ENCODE assay signal across 17 cellular contexts in genomic region chr10:109696981-109697775, GRCh38.
DNase-seq lines count a peak whose midpoint lies in the region; ATAC-seq, FAIRE-seq and TF ChIP-seq lines count a peak whose summit lies in the region.
"Had no signal": no experiment of that assay in that cellular context is flagged by ENCODE, and none has a peak within 500 bp of the region (broad histone marks: within the 10 kb centered on the region; RNA-seq: fewer than 3 reads in every experiment).

No MANE protein-coding gene starts in this region.

- DNase-seq in GM12878 (ENCODE audit: low read depth, low spot score), result no peak
- DNase-seq in pancreas, result peak in 3 of 6 donors; percentile 17 to 34 (median 30)
- DNase-seq in urothelium cell line (ENCODE audit: low spot score), result no peak
- DNase-seq in A673 (ENCODE audit: low spot score), result no peak
- DNase-seq in middle frontal gyrus (ENCODE audit: extremely low spot score, low spot score), result no peak
- DNase-seq in GM23338 (ENCODE audit: low spot score), result no peak
- DNase-seq: BE2C; Calu3; CD4-positive, alpha-beta T cell; DMS79 treated with DMSO at 0.1 percent for 48 hours; GM23248; NCI-H1436; NCI-H2029; NCI-H510A treated with DMSO at 0.1 percent for 48 hours; PC-9 had no signal

- ATAC-seq in GM12878 (peak; percentile 20; the same call in 2 of the 3 replicates), pancreas (peak; percentile 27 to 85 (median 70)), GM23338 (no peak)
- ATAC-seq: K562 had no signal

- no peaks in the 10 kb centered on the region for H3F3A ChIP-seq in GM23338 (replicated peaks; ENCODE audit: low read depth)

- BruUV-seq in GM12878 (replicated peaks; lab: Mats Ljungman, UMichigan) (no TSS peak), A673 (replicated peaks; lab: Mats Ljungman, UMichigan) (no TSS peak)

- peaks cover 53% of the 10 kb centered on the region for H3K4me1 ChIP-seq in KMS-11 (ENCODE audit: low read depth, poor library complexity, severe bottlenecking)
- no peaks in the 10 kb centered on the region for H3K4me1 ChIP-seq in GM12878 (ENCODE audit: control insufficient read depth, insufficient read depth, low read length)
- H3K4me1 ChIP-seq in pancreas, result peaks cover 0 to 6% (median 0%) of the 10 kb centered on the region in 3 donors
- no peaks in the 10 kb centered on the region for H3K4me1 ChIP-seq in A673 (ENCODE audit: insufficient read depth, low read length, poor library complexity, severe bottlenecking)
- no peaks in the 10 kb centered on the region for H3K4me1 ChIP-seq in GM23338 (ENCODE audit: insufficient read depth)
- H3K4me1 ChIP-seq: BE2C had no signal

- H2AFZ ChIP-seq in KMS-11 (ENCODE audit: low read depth), result 0 out of 2 replicates have a peak overlapping the region, but pooled peaks have one; percentile 42
- no peak overlapping the region for H2AFZ ChIP-seq in GM12878 (ENCODE audit: control insufficient read depth, low read depth, low read length)
- no peak overlapping the region for H2AFZ ChIP-seq in GM23338
- H2AFZ ChIP-seq: GM23248, PC-9 had no signal

- H3K27ac Mint-ChIP-seq in GM23338, result no peak overlapping the region
- H3K27ac Mint-ChIP-seq: CD4-positive, alpha-beta T cell had no signal

- TF ChIP-seq CTCF in KMS-11 (conservative IDR thresholded peaks at IDR 0.05; ENCODE audit: low read depth, low read length) (no peak), GM12878 (IDR thresholded peaks at IDR 0.05 in 2 of 3, conservative IDR thresholded peaks at IDR 0.05 in 1 of 3; ENCODE audit: control insufficient read depth in 2 of 3, extremely low read depth in 1 of 3, insufficient read depth in 1 of 3, low read depth in 3 of 3, low read length in 3 of 3) (no peak), pancreas (IDR thresholded peaks at IDR 0.05) (no peak), A673 (conservative IDR thresholded peaks at IDR 0.05; ENCODE audit: low read depth, low read length) (no peak), GM23338 (conservative IDR thresholded peaks at IDR 0.05; ENCODE audit: low read depth in 2 of 2) (no peak)

- no peaks in the 10 kb centered on the region; the same call in 1 of the 2 replicates for H3K9me2 ChIP-seq in GM23338 (ENCODE audit: insufficient read depth)

- no peak overlapping the region for H3K4me3 Mint-ChIP-seq in GM23338
- H3K4me3 Mint-ChIP-seq: CD4-positive, alpha-beta T cell had no signal

- CTCF ChIA-PET in GM12878 (lab: Yijun Ruan, JAX) (no interaction called here), A673 (lab: Charles Lee) (no interaction called here)

- TF ChIP-seq EP300 in GM12878 (IDR thresholded peaks at IDR 0.05; ENCODE audit: borderline replicate concordance in 1 of 2, control insufficient read depth in 1 of 2, low read depth in 2 of 2, low read length in 2 of 2), result no peak

- H3K27me3 ChIP-seq in KMS-11 (ENCODE audit: insufficient read depth, low read depth) (no peaks in the 10 kb centered on the region), GM12878 (replicated peaks in 1 of 2; ENCODE audit: control insufficient read depth in 2 of 2, insufficient read depth in 2 of 2, low read length in 1 of 2) (no peaks in the 10 kb centered on the region), pancreas (no peaks in the 10 kb centered on the region), A673 (replicated peaks; ENCODE audit: insufficient read depth, low read depth, low read length, poor library complexity) (no peaks in the 10 kb centered on the region), GM23338 (ENCODE audit: insufficient read depth) (no peaks in the 10 kb centered on the region)
- H3K27me3 ChIP-seq: BE2C had no signal

- peak overlapping the region; percentile 42; the same call in 1 of the 2 replicates for H3K9ac ChIP-seq in KMS-11
- no peak overlapping the region for H3K9ac ChIP-seq in GM12878 (ENCODE audit: control insufficient read depth, insufficient read depth, low read length)
- H3K9ac ChIP-seq: GM23248 had no signal

- SMC1A ChIA-PET in GM12878 (lab: Charles Lee; ENCODE audit: uncharacterized antibody, unreplicated experiment), result interaction anchor here (0.7 kb wide), 1 partner anchor 57 kb away, joined by 3 read pairs; no protein-coding TSS in a partner anchor

- H3K36me3 Mint-ChIP-seq in GM23338 (ENCODE audit: low read depth), result no peaks in the 10 kb centered on the region

- peaks cover 4% of the 10 kb centered on the region for H3K27me3 Mint-ChIP-seq in GM23338 (ENCODE audit: insufficient read depth, low read depth, poor library complexity)

- H4K20me1 ChIP-seq in KMS-11 (ENCODE audit: insufficient read depth) (no peaks in the 10 kb centered on the region), GM12878 (ENCODE audit: control insufficient read depth, insufficient read depth) (no peaks in the 10 kb centered on the region), GM23338 (replicated peaks; ENCODE audit: insufficient read depth) (no peaks in the 10 kb centered on the region)

- intact Hi-C loops in GM12878 (cut with micrococcal nuclease; ENCODE audit: unreplicated experiment), result no loop called here
- intact Hi-C loops in pancreas (cut with DNase I), result no loop called here
- intact Hi-C loops in A673 (cut with micrococcal nuclease; ENCODE audit: unreplicated experiment), result no loop called here

- RAD21 ChIA-PET in GM12878 (lab: Charles Lee; ENCODE audit: unreplicated experiment), result no interaction called here

- H3K4me1 Mint-ChIP-seq in GM23338, result no peaks in the 10 kb centered on the region

- no peaks in the 10 kb centered on the region for H3K79me2 ChIP-seq in KMS-11 (ENCODE audit: insufficient read depth, low read depth)
- H3K79me2 ChIP-seq in GM12878 (ENCODE audit: control insufficient read depth, insufficient read depth, low read length), result no peaks in the 10 kb centered on the region
- no peaks in the 10 kb centered on the region for H3K79me2 ChIP-seq in GM23338 (replicated peaks; ENCODE audit: insufficient read depth)

- FAIRE-seq in GM12878 (lab: Jason Lieb, UNC) (no peak), pancreas (lab: Jason Lieb, UNC) (no peak), urothelium cell line (lab: Jason Lieb, UNC) (peak; percentile 89)
- FAIRE-seq: K562 had no signal

- no peak for TF ChIP-seq RAD21 in GM12878 (IDR thresholded peaks at IDR 0.05; ENCODE audit: insufficient read depth, low read depth, low read length)

- H3K4me2 ChIP-seq in KMS-11 (peak overlapping the region; percentile 44), GM12878 (ENCODE audit: control insufficient read depth, insufficient read depth) (no peak overlapping the region), GM23338 (no peak overlapping the region)
- H3K4me2 ChIP-seq: PC-9 had no signal

- H3K27ac ChIP-seq in KMS-11 (peak overlapping the region; percentile 76), GM12878 (ENCODE audit: control insufficient read depth, insufficient read depth) (no peak overlapping the region), pancreas (no peak overlapping the region), A673 (ENCODE audit: low read depth, low read length, poor library complexity, severe bottlenecking) (no peak overlapping the region), GM23338 (ENCODE audit: low read depth) (no peak overlapping the region)
- H3K27ac ChIP-seq: GM23248, PC-9 had no signal

- H3K36me3 ChIP-seq in KMS-11 (ENCODE audit: insufficient read depth), result no peaks in the 10 kb centered on the region
- H3K36me3 ChIP-seq in GM12878 (ENCODE audit: control insufficient read depth in 2 of 2, insufficient read depth in 2 of 2, low read length in 1 of 2), result no peaks in the 10 kb centered on the region
- no peaks in the 10 kb centered on the region for H3K36me3 ChIP-seq in pancreas
- H3K36me3 ChIP-seq in A673 (ENCODE audit: insufficient read depth, low read length, poor library complexity, severe bottlenecking), result no peaks in the 10 kb centered on the region
- H3K36me3 ChIP-seq in GM23338 (ENCODE audit: insufficient read depth), result no peaks in the 10 kb centered on the region
- H3K36me3 ChIP-seq: BE2C had no signal

- H3K4me3 ChIP-seq in KMS-11 (IDR thresholded peaks at IDR 0.05; ENCODE audit: insufficient read depth, low read depth, low read length), result no peak overlapping the region
- H3K4me3 ChIP-seq in GM12878, result no peak overlapping the region
- no peak overlapping the region for H3K4me3 ChIP-seq in pancreas
- H3K4me3 ChIP-seq in A673 (ENCODE audit: low read depth, low read length, poor library complexity, severe bottlenecking), result no peak overlapping the region
- no peak overlapping the region for H3K4me3 ChIP-seq in GM23338
- H3K4me3 ChIP-seq: GM23248, K562, PC-9 had no signal

- H3K9me3 ChIP-seq in GM12878 (replicated peaks; ENCODE audit: control insufficient read depth, insufficient read depth, low read length) (no peaks in the 10 kb centered on the region), pancreas (no peaks in the 10 kb centered on the region), A673 (ENCODE audit: low read depth, low read length, poor library complexity, severe bottlenecking) (no peaks in the 10 kb centered on the region)
- H3K9me3 ChIP-seq: BE2C had no signal

- POLR2A ChIA-PET in GM12878 (lab: Charles Lee), result interaction anchor here (0.5 kb wide), 1 partner anchor 15 kb away, joined by 4 read pairs; no protein-coding TSS in a partner anchor
- POLR2A ChIA-PET in A673 (lab: Charles Lee; ENCODE audit: low non-redundant PET), result no interaction called here

- in situ Hi-C loops in GM12878 (cut with MboI), result no loop called here

- WGBS in GM12878 (ENCODE audit: insufficient coverage, insufficient replicate concordance, low lambda C conversion rate, missing lambda C conversion rate), result 1% methylated on average over 5 of the region's 5 CpGs
- 79 to 88% methylated on average over 5 of the region's 5 CpGs for WGBS in pancreas, 2 donors

- no peaks in the 10 kb centered on the region; the same call in 2 of the 3 replicates for H3K9me3 Mint-ChIP-seq in GM23338
- H3K9me3 Mint-ChIP-seq: CD4-positive, alpha-beta T cell had no signal

- no peak for TF ChIP-seq POLR2A in GM12878 (IDR thresholded peaks at IDR 0.05; ENCODE audit: low read depth, low read length)

TF ChIP-seq in GM12878, 131 proteins besides CTCF, POLR2A, EP300 and RAD21 (continues in another document):
- TF ChIP-seq NFXL1 (IDR thresholded peaks at IDR 0.05; ENCODE audit: borderline replicate concordance), result no peak
- no peak for TF ChIP-seq JUND (IDR thresholded peaks at IDR 0.05; ENCODE audit: low read depth, low read length)
- no peak for TF ChIP-seq ETV6 (conservative IDR thresholded peaks at IDR 0.05 in 1 of 2, IDR thresholded peaks at IDR 0.05 in 1 of 2; ENCODE audit: borderline replicate concordance in 1 of 2, low read depth in 1 of 2)
- no peak for TF ChIP-seq MEF2B (IDR thresholded peaks at IDR 0.05; ENCODE audit: partially characterized antibody, poor library complexity, severe bottlenecking)
- TF ChIP-seq ZNF274 (IDR thresholded peaks at IDR 0.05; ENCODE audit: insufficient read depth, insufficient read length), result no peak

TF ChIP-seq in GM23338, 12 proteins besides CTCF, POLR2A, EP300 and RAD21 (continues in another document):
- no peak for TF ChIP-seq JUNB (IDR thresholded peaks at IDR 0.05; ENCODE audit: unreplicated experiment)
- TF ChIP-seq POLR2AphosphoS5 (IDR thresholded peaks at IDR 0.05; ENCODE audit: low read depth), result no peak
- no peak for TF ChIP-seq CREB1 (CRISPR knock-in tag; IDR thresholded peaks at IDR 0.05; ENCODE audit: low read depth)
- TF ChIP-seq EZH2 (IDR thresholded peaks at IDR 0.05; ENCODE audit: low read depth, unreplicated experiment), result no peak
